In the genomic region with DNA sequence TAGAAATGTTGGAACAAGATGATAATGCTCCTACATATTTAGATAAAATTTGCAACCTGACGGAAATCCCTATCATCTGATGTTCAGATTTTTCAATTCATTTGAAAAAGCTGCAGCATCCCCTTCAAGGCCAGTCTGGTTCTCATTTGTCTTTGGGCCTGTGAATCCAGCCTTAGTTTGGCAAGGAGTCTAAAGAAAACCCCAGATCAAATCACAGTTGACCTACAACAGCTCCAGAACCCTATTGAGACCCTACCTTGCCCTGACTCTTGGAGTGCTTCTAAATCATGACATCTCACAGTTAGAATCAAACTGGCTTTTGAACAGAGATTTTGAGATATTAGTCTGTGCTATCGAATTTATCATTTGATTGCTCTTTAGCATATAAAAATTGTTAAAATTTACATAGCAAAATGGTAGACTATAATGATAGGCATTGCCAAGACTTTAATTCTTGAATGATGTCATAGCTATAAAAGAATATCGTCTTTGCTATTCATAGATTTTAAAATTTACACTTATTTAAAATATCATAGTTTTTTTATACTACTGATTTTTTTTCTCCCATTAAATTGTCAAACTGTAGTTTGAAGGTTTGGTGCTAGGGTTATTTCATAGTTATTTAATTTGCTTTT, we compare ENCODE assay signal across 8 cellular contexts. TPM values are rescaled to one million over a fixed set of nuclear protein-coding genes. Genes with fewer than 3 reads are reported as not detected.
DNase-seq lines count a peak whose midpoint lies in the region; ATAC-seq, FAIRE-seq and TF ChIP-seq lines count a peak whose summit lies in the region.

No MANE protein-coding gene starts in this region.

- H3K27me3 Mint-ChIP-seq in stimulated activated naive CD8-positive, alpha-beta T cell treated with anti-CD3 and anti-CD28 coated beads, Interleukin-15, Interleukin-2, amounts not matched to agents 100 ng/mL and 50 ng/mL, for 24 hours = no peaks in the 10 kb centered on the region

- no peaks in the 10 kb centered on the region for H3K36me3 ChIP-seq in bronchial epithelial cell (ENCODE audit: control insufficient read depth, insufficient read depth, low read length)

- H3K27me3 ChIP-seq in bronchial epithelial cell (ENCODE audit: control insufficient read depth, insufficient read depth, low read length) (no peaks in the 10 kb centered on the region), mononuclear cell (ENCODE audit: insufficient read depth, low read length) (no peaks in the 10 kb centered on the region)

- FAIRE-seq in bronchial epithelial cell (lab: Jason Lieb, UNC) = no peak

- peaks cover 65% of the 10 kb centered on the region for H3K4me1 Mint-ChIP-seq in stimulated activated naive CD8-positive, alpha-beta T cell treated with anti-CD3 and anti-CD28 coated beads, Interleukin-15, Interleukin-2, amounts not matched to agents 100 ng/mL and 50 ng/mL, for 24 hours (ENCODE audit: low read depth)

- peak overlapping the region; percentile 99 for H3K4me3 Mint-ChIP-seq in stimulated activated naive CD8-positive, alpha-beta T cell treated with anti-CD3 and anti-CD28 coated beads, Interleukin-15, Interleukin-2, amounts not matched to agents 100 ng/mL and 50 ng/mL, for 24 hours

- no peak for DNase-seq in stimulated activated naive CD8-positive, alpha-beta T cell treated with anti-CD3 and anti-CD28 coated beads, Interleukin-15, Interleukin-2, amounts not matched to agents 100 U/mL and 50 U/mL, for 24 hours
- DNase-seq in bronchial epithelial cell (ENCODE audit: low read depth) (no peak), AG08396 (ENCODE audit: low spot score) (no peak)
- no peak for DNase-seq in activated CD4-positive, CD25-positive, alpha-beta regulatory T cell (lab: John Stamatoyannopoulos, UW)

- no peak for ATAC-seq in stimulated activated naive CD8-positive, alpha-beta T cell treated with anti-CD3 and anti-CD28 coated beads, Interleukin-15, Interleukin-2, amounts not matched to agents 100 U/mL and 50 U/mL, for 24 hours
- no peak for ATAC-seq in GM21576 (IDR thresholded peaks at IDR 0.05; ENCODE audit: unreplicated experiment)
- no peak for ATAC-seq in HG02973 (IDR thresholded peaks at IDR 0.05; ENCODE audit: unreplicated experiment)

- H3K27ac Mint-ChIP-seq in stimulated activated naive CD8-positive, alpha-beta T cell treated with anti-CD3 and anti-CD28 coated beads, Interleukin-15, Interleukin-2, amounts not matched to agents 100 ng/mL and 50 ng/mL, for 24 hours = peak overlapping the region; percentile 68

- TF ChIP-seq CTCF in bronchial epithelial cell (IDR thresholded peaks at IDR 0.05; ENCODE audit: insufficient read depth, low read length, severe bottlenecking) = no peak

- no peaks in the 10 kb centered on the region for H3K9me3 Mint-ChIP-seq in stimulated activated naive CD8-positive, alpha-beta T cell treated with anti-CD3 and anti-CD28 coated beads, Interleukin-15, Interleukin-2, amounts not matched to agents 100 ng/mL and 50 ng/mL, for 24 hours

- peaks cover 54% of the 10 kb centered on the region for H3K4me1 ChIP-seq in mononuclear cell (ENCODE audit: insufficient read depth, low read length)

- H3K9me3 ChIP-seq in mononuclear cell (ENCODE audit: low read depth, low read length) = no peaks in the 10 kb centered on the region

- H3K36me3 Mint-ChIP-seq in stimulated activated naive CD8-positive, alpha-beta T cell treated with anti-CD3 and anti-CD28 coated beads, Interleukin-15, Interleukin-2, amounts not matched to agents 100 ng/mL and 50 ng/mL, for 24 hours (ENCODE audit: low read depth) = peaks cover 3% of the 10 kb centered on the region

- H3K4me3 ChIP-seq in bronchial epithelial cell (ENCODE audit: low read depth, low read length) (peak overlapping the region; percentile 45), mononuclear cell (ENCODE audit: low read length) (peak overlapping the region; percentile 66)

RNA-seq across cellular contexts. Expression of a gene that starts 2.2 kb away (rescaled TPM):
- 24.2 and 26.8 TPM in 2 replicates for total RNA-seq in bronchial epithelial cell
- 56.6 TPM for total RNA-seq in mononuclear cell
